13 cellular contexts compared by ENCODE assay signal in genomic region chr12:106084048-106084671, GRCh38. TPM values are rescaled to one million over a fixed set of nuclear protein-coding genes. Genes with fewer than 3 reads are reported as not detected.
DNase-seq lines count a peak whose midpoint lies in the region; ATAC-seq, FAIRE-seq and TF ChIP-seq lines count a peak whose summit lies in the region.
"Had no signal": no experiment of that assay in that cellular context is flagged by ENCODE, and none has a peak within 500 bp of the region (broad histone marks: within the 10 kb centered on the region; RNA-seq: fewer than 3 reads in every experiment).

No MANE protein-coding gene starts in this region.

- peak; percentile 87 for FAIRE-seq in RCC 7860 (lab: Jason Lieb, UNC)

- peaks cover 13% of the 10 kb centered on the region for H3K36me3 ChIP-seq in osteoblast (ENCODE audit: insufficient read depth, low read length)
- H3K36me3 ChIP-seq in gastrocnemius medialis, result peaks cover 0 to 22% of the 10 kb centered on the region in 2 donors

- peak overlapping the region; percentile 62 for H3K4me2 ChIP-seq in osteoblast (ENCODE audit: insufficient read depth, low read length)

- H3K4me3 Mint-ChIP-seq in stimulated activated effector memory CD8-positive, alpha-beta T cell treated with anti-CD3 and anti-CD28 coated beads, Interleukin-12 subunit alpha, Interleukin-12 subunit beta, amount 100 ng/mL, for 72 hours, result no peak overlapping the region

- no peak for TF ChIP-seq POLR2A in gastrocnemius medialis (IDR thresholded peaks at IDR 0.05)

- ATAC-seq in gastrocnemius medialis (no peak), HG03521 (IDR thresholded peaks at IDR 0.05; ENCODE audit: unreplicated experiment) (no peak)
- no peak for ATAC-seq in stimulated activated effector memory CD8-positive, alpha-beta T cell treated with anti-CD3 and anti-CD28 coated beads, Interleukin-12 subunit alpha, Interleukin-12 subunit beta, amount 100 ng/mL, for 72 hours

- peak; percentile 99 for DNase-seq in EH (ENCODE audit: low read depth)
- peak; percentile 92 for DNase-seq in RCC 7860 (ENCODE audit: low spot score)
- DNase-seq in fibroblast of gingiva (ENCODE audit: low read depth), result peak; percentile 35
- peak; percentile 90 for DNase-seq in osteoblast (ENCODE audit: insufficient read length, low spot score, missing footprints)
- DNase-seq in gastrocnemius medialis, result no peak
- no peak for DNase-seq in stimulated activated effector memory CD8-positive, alpha-beta T cell treated with anti-CD3 and anti-CD28 coated beads, Interleukin-12 subunit alpha, Interleukin-12 subunit beta, amount 100 ng/mL, for 72 hours (ENCODE audit: low spot score in 2 of 2)
- DNase-seq in NOMO-1 (lab: John Stamatoyannopoulos, UW; ENCODE audit: unreplicated experiment in 2 of 2), result no peak
- DNase-seq: activated effector memory CD4-positive, alpha-beta T cell treated with Interleukin-2 at 50 U/mL for 16 hours; DMS79 treated with DMSO at 0.1 percent for 48 hours; GOT3; MV-4-11; stimulated activated CD4-positive, alpha-beta T cell treated with anti-CD3 and anti-CD28 coated beads, Interleukin-12 subunit alpha, Interleukin-12 subunit beta, amount 100 ng/mL, for 4 hours had no signal

- no peaks in the 10 kb centered on the region for H3K36me3 Mint-ChIP-seq in stimulated activated effector memory CD8-positive, alpha-beta T cell treated with anti-CD3 and anti-CD28 coated beads, Interleukin-12 subunit alpha, Interleukin-12 subunit beta, amount 100 ng/mL, for 72 hours

- H3K9me3 Mint-ChIP-seq in stimulated activated effector memory CD8-positive, alpha-beta T cell treated with anti-CD3 and anti-CD28 coated beads, Interleukin-12 subunit alpha, Interleukin-12 subunit beta, amount 100 ng/mL, for 72 hours, result no peaks in the 10 kb centered on the region

- peaks cover 60% of the 10 kb centered on the region for H3K4me1 ChIP-seq in osteoblast (ENCODE audit: insufficient read depth, low read length)
- peaks cover 17 to 22% of the 10 kb centered on the region in 2 donors for H3K4me1 ChIP-seq in gastrocnemius medialis

- H3K4me1 Mint-ChIP-seq in stimulated activated effector memory CD8-positive, alpha-beta T cell treated with anti-CD3 and anti-CD28 coated beads, Interleukin-12 subunit alpha, Interleukin-12 subunit beta, amount 100 ng/mL, for 72 hours, result no peaks in the 10 kb centered on the region

- intact Hi-C loops in gastrocnemius medialis (cut with DNase I; ENCODE audit: low total_unique reads), result no loop called here

- H4K20me1 ChIP-seq in osteoblast (ENCODE audit: insufficient read depth, low read length), result no peaks in the 10 kb centered on the region

- no peak for TF ChIP-seq CTCF in osteoblast (IDR thresholded peaks at IDR 0.05; ENCODE audit: extremely low read depth, low read depth, low read length)
- no peak for TF ChIP-seq CTCF in gastrocnemius medialis (IDR thresholded peaks at IDR 0.05 in 4 of 5, conservative IDR thresholded peaks at IDR 0.05 in 1 of 5)

- H3K79me2 ChIP-seq in osteoblast (ENCODE audit: insufficient read depth, low read length), result no peaks in the 10 kb centered on the region

- H2AFZ ChIP-seq in osteoblast (ENCODE audit: low read length), result peak overlapping the region; percentile 15

- no peaks in the 10 kb centered on the region for H3K27me3 ChIP-seq in osteoblast (ENCODE audit: insufficient read depth, low read length)
- no peaks in the 10 kb centered on the region for H3K27me3 ChIP-seq in gastrocnemius medialis

- H3K9me3 ChIP-seq in osteoblast (ENCODE audit: low read depth, low read length), result no peaks in the 10 kb centered on the region
- H3K9me3 ChIP-seq in gastrocnemius medialis, result no peaks in the 10 kb centered on the region

- H3K27ac Mint-ChIP-seq in stimulated activated effector memory CD8-positive, alpha-beta T cell treated with anti-CD3 and anti-CD28 coated beads, Interleukin-12 subunit alpha, Interleukin-12 subunit beta, amount 100 ng/mL, for 72 hours, result no peak overlapping the region

- in situ Hi-C loops in gastrocnemius medialis (cut with MboI; ENCODE audit: low sequenced_read_pairs in 4 of 4), result no loop called here

- H3K4me3 ChIP-seq in osteoblast (ENCODE audit: insufficient read depth, low read length) (peak overlapping the region; percentile 16), gastrocnemius medialis (no peak overlapping the region)

- H3K27ac ChIP-seq in osteoblast (ENCODE audit: low read depth, low read length) (peak overlapping the region; percentile 86), gastrocnemius medialis (peak overlapping the region in 1 of 4 donors; percentile 2)

RNA-seq across cellular contexts. Expression of gene NUAK1, which starts 54.6 kb away (rescaled TPM):
- 17.1 and 21.7 TPM in 2 replicates for total RNA-seq in osteoblast
- total RNA-seq in gastrocnemius medialis, result 10 to 100 TPM; 18.9 to 34.5 (median 29.1) TPM

Comparison
In these comparisons a context has a peak if more than half of its experiments do, and no peak if none do; other contexts are left out.
1. DNase-seq: peak in EH (single experiment), RCC 7860 (single experiment), fibroblast of gingiva (single experiment) and osteoblast (single experiment); none in gastrocnemius medialis (0 of 2), stimulated activated effector memory CD8-positive, alpha-beta T cell treated with anti-CD3 and anti-CD28 coated beads, Interleukin-12 subunit alpha, Interleukin-12 subunit beta, amount 100 ng/mL, for 72 hours (0 of 2) and NOMO-1 (0 of 2).